In the genomic region with DNA sequence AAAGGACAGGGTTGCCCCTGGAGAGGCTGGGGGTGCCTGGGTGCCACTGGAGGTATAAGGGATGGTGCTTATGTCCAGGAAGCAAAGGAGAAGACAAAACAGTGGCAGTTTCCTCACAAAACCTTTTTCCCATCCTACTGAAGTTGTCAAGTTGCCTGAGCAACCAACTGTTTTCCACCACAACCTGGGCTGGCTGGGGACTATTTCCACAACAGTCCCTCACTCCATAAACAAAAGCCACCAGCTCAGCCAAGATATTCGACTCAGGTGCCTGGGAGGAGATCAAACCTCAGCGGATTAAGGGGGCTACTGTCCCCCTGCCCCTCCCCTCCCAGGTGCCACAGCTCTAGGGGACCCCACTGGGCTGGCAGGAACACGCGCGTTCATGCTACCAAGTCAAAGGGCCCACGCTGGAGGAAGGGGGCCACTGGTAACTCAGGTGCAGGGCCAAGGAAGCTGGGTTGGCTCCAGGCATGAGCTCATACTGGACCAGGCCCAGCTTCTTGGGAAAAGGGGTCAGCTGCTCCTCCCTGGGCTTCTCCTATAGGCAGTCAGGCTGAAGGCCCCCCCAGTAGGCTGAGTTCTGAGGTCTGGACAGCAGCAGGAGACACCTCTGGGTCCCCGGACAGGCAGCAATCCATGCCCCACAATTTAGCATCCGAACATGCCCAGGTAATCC, we compare ENCODE assay signal across 14 cellular contexts. TPM values are rescaled to one million over a fixed set of nuclear protein-coding genes. Genes with fewer than 3 reads are reported as not detected.
DNase-seq lines count a peak whose midpoint lies in the region; ATAC-seq and TF ChIP-seq lines count a peak whose summit lies in the region.
"Had no signal": no experiment of that assay in that cellular context is flagged by ENCODE, and none has a peak within 500 bp of the region (broad histone marks: within the 10 kb centered on the region; RNA-seq: fewer than 3 reads in every experiment).

No MANE protein-coding gene starts in this region.

- TF ChIP-seq CTCF in uterus (IDR thresholded peaks at IDR 0.05) = no peak

- H3K4me3 ChIP-seq in muscle layer of duodenum (ENCODE audit: low read depth in 1 of 2, low read length in 2 of 2) (no peak overlapping the region), uterus (no peak overlapping the region)

- no peak for TF ChIP-seq POLR2A in uterus (IDR thresholded peaks at IDR 0.05)
- no peak for TF ChIP-seq POLR2A in GM18505 (IDR thresholded peaks at IDR 0.05; ENCODE audit: borderline replicate concordance, extremely low read depth, insufficient read depth, insufficient read length)

- intact Hi-C loops in Right ventricle myocardium inferior (cut with DNase I) = no loop called here
- intact Hi-C loops in cardiac septum (cut with DNase I) = loop anchor here (5.0 kb wide), 1 partner anchor 42 kb away; no protein-coding TSS in a partner anchor
- intact Hi-C loops in uterus (cut with DNase I; ENCODE audit: low total_unique reads) = loop anchor here (2.0 kb wide), 1 partner anchor 59 kb away; a partner anchor contains a TSS

- peaks cover 48 to 89% of the 10 kb centered on the region in 2 donors for H3K4me1 ChIP-seq in muscle layer of duodenum (ENCODE audit: control insufficient read depth in 1 of 2, insufficient read depth in 2 of 2, low read length in 2 of 2)
- H3K4me1 ChIP-seq in uterus = peaks cover 4 to 70% of the 10 kb centered on the region in 2 donors

- H3K27me3 ChIP-seq in muscle layer of duodenum (ENCODE audit: low read depth, low read length) = no peaks in the 10 kb centered on the region
- H3K27me3 ChIP-seq in uterus = no peaks in the 10 kb centered on the region

- ATAC-seq in Right ventricle myocardium inferior = no peak
- no peak for ATAC-seq in HG03520 (IDR thresholded peaks at IDR 0.05; ENCODE audit: unreplicated experiment)
- no peak for ATAC-seq in GM18505 (IDR thresholded peaks at IDR 0.05; ENCODE audit: unreplicated experiment)

- H3K9me3 ChIP-seq in muscle layer of duodenum (ENCODE audit: control insufficient read depth in 1 of 2, low read length in 2 of 2) (no peaks in the 10 kb centered on the region), uterus (no peaks in the 10 kb centered on the region)
- H3K9me3 ChIP-seq: SK-N-SH had no signal

- DNase-seq in Right ventricle myocardium inferior (ENCODE audit: missing footprints) (peak; percentile 79), cardiac septum (ENCODE audit: low spot score) (no peak), dermis microvascular lymphatic vessel endothelial cell (ENCODE audit: low read depth in 2 of 2) (peak; percentile 24 to 43), uterus (peak; percentile 71 to 79), amniotic stem cell (lab: John Stamatoyannopoulos, UW) (no peak)
- DNase-seq: activated T-cell treated with anti-CD3 and anti-CD28 coated beads, Interleukin-2, amount 50 U/mL, for 48 hours; foreskin fibroblast; NCI-H526; SK-N-SH; trophoblast cell had no signal

- H3K36me3 ChIP-seq in muscle layer of duodenum (ENCODE audit: control insufficient read depth in 1 of 2, insufficient read depth in 2 of 2, low read length in 2 of 2) = no peaks in the 10 kb centered on the region
- H3K36me3 ChIP-seq in uterus = no peaks in the 10 kb centered on the region

- H3K27ac ChIP-seq in muscle layer of duodenum (ENCODE audit: low read length) (peak overlapping the region; percentile 81), uterus (peak overlapping the region; percentile 70 to 89)
- H3K27ac ChIP-seq: parathyroid adenoma had no signal

RNA-seq across cellular contexts. Expression of a gene that starts 45.7 kb away (rescaled TPM):
- total RNA-seq in Right ventricle myocardium inferior = 86.7 TPM
- total RNA-seq in cardiac septum = 59.6 TPM
- total RNA-seq in dermis microvascular lymphatic vessel endothelial cell = 22.9 and 30.2 TPM in 2 replicates
- total RNA-seq in uterus = 10 to 100 TPM in 2 of 4 donors, 1 to 10 TPM in 2; 5.9 to 35.2 (median 16.8) TPM

RNA-seq across cellular contexts. Expression of a gene that starts 59.7 kb away (rescaled TPM):
- total RNA-seq in Right ventricle myocardium inferior (49.1 TPM), cardiac septum (46.6 TPM), dermis microvascular lymphatic vessel endothelial cell (3.9 and 4.6 TPM in 2 replicates), uterus (10 to 100 TPM in 3 of 4 donors, 1 to 10 TPM in 1; 7.9 to 63.6 (median 18.8) TPM)

Comparison
In these comparisons a context has a peak if more than half of its experiments do, and no peak if none do; other contexts are left out.
1. DNase-seq: peak in Right ventricle myocardium inferior (single experiment), dermis microvascular lymphatic vessel endothelial cell (2 of 2) and uterus (2 of 2); none in cardiac septum (single experiment) and amniotic stem cell (single experiment).